Comparison of ENCODE assay signal across 16 cellular contexts in the genomic region with DNA sequence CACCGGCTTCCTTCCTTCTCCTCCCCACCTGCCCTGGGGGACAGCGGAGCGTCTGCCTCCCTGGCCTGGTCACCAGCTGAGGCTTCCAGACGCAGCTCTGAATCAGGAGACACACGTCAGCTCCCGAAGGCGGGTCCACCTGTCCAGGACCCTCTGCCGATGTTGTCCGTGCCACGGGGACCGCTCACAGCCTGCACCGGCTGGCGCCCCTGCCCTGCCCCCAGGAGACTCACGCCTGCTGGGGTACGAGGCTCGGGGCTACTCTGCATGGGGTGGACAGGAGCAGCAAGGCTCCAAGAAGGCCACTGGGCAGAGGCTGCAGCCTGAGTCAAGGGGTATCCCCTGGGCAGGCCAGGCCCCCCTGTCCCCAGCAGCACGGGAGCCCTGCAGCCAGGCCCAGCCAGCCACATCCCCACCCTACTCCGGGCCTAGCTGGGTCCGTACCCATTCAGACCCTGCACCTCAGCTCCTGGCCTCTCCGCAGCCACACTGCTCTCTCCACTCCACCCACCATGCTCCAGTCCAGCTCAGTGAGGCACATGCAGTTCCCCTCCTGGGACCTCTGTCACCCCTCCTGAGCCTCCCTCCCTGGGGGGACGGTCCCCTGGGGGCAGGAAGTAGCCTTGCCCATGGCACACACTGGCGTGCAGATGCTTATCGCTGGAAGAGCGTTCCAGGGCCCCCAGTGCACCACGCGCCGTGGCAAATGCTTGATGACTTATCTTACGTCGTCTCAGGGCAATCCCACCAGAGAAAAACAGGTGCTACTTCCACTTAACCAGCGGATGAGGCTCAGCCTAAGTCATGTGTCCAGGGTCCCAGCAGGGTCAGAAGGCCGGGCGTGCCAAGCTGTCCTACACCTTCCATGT. TPM values are rescaled to one million over a fixed set of nuclear protein-coding genes. Genes with fewer than 3 reads are reported as not detected.
A peak's percentile ranks its signal among the peaks of the same experiment; 100 is the strongest.
DNase-seq lines count a peak whose midpoint lies in the region; ATAC-seq, FAIRE-seq and TF ChIP-seq lines count a peak whose summit lies in the region.
"Had no signal": no experiment of that assay in that cellular context is flagged by ENCODE, and none has a peak within 500 bp of the region (broad histone marks: within the 10 kb centered on the region; RNA-seq: fewer than 3 reads in every experiment).

No MANE protein-coding gene starts in this region.

- H3K9me3 ChIP-seq in A549 (no peaks in the 10 kb centered on the region), T-helper 17 cell (ENCODE audit: control insufficient read depth, low read length, poor library complexity, severe bottlenecking) (no peaks in the 10 kb centered on the region)
- H3K9me3 ChIP-seq in BLaER1 treated with 17β-estradiol and CSF1 and Interleukin-3, amounts not matched to agents 10 nM and 100 nM (replicated peaks in 1 of 11): no peaks in the 10 kb centered on the region
- H3K9me3 ChIP-seq: gastroesophageal sphincter, prostate gland had no signal

- no peak for TF ChIP-seq POLR2A in A549 (IDR thresholded peaks at IDR 0.05; ENCODE audit: low read length)
- TF ChIP-seq POLR2A in GM18505 (IDR thresholded peaks at IDR 0.05; ENCODE audit: borderline replicate concordance, extremely low read depth, insufficient read depth, insufficient read length): no peak

- TF ChIP-seq CTCF in A549 (IDR thresholded peaks at IDR 0.05): no peak

- WGBS in A549 (ENCODE audit: missing lambda C conversion rate): 87% methylated on average over 17 of the region's 32 CpGs

- no peaks in the 10 kb centered on the region for H3K36me3 ChIP-seq in BLaER1 treated with 17β-estradiol and CSF1 and Interleukin-3, amounts not matched to agents 10 nM and 100 nM
- H3K36me3 ChIP-seq: gastroesophageal sphincter, prostate gland had no signal

- H3K27ac Mint-ChIP-seq in T-helper 17 cell: no peak overlapping the region

- H3K27me3 ChIP-seq in BLaER1 treated with 17β-estradiol and CSF1 and Interleukin-3, amounts not matched to agents 10 nM and 100 nM: peaks cover 0 to 52% (median 0%) of the 10 kb centered on the region in 11 experiments; a peak in 7 of 22 replicates

- no peak for TF ChIP-seq EP300 in A549 (IDR thresholded peaks at IDR 0.05)

- CTCF ChIA-PET in A549 (lab: Yijun Ruan, JAX): interaction anchor here (0.6 kb wide), 1 partner anchor 166 kb away, joined by 3 read pairs; no protein-coding TSS in a partner anchor

- DNase-seq in A549 (ENCODE audit: low read depth in 1 of 2, low spot score in 1 of 2): no peak
- DNase-seq in T-helper 17 cell: no peak
- DNase-seq in myocyte (ENCODE audit: low read depth): peak; percentile 54
- DNase-seq in UCSD-AML1 (lab: John Stamatoyannopoulos, UW; ENCODE audit: unreplicated experiment): no peak
- no peak for DNase-seq in kidney glomerular epithelial cell (lab: John Stamatoyannopoulos, UW)
- DNase-seq: NCI-H2107; SIG-M5; stimulated activated CD4-positive, alpha-beta T cell treated with anti-CD3 and anti-CD28 coated beads, Interleukin-15, amount 100 ng/mL, for 24 hours had no signal

- H3K27me3 Mint-ChIP-seq in T-helper 17 cell: no peaks in the 10 kb centered on the region

- H3K4me3 ChIP-seq in A549: no peak overlapping the region
- peak overlapping the region in 1 of 10 experiments; percentile 24; a peak in 1 of 20 replicates for H3K4me3 ChIP-seq in BLaER1 treated with 17β-estradiol and CSF1 and Interleukin-3, amounts not matched to agents 10 nM and 100 nM
- H3K4me3 ChIP-seq: gastroesophageal sphincter, prostate gland had no signal

- H3K4me3 Mint-ChIP-seq in T-helper 17 cell: no peak overlapping the region

- H3K4me1 Mint-ChIP-seq in T-helper 17 cell: peaks cover 4% of the 10 kb centered on the region

- TF ChIP-seq RAD21 in A549 (conservative IDR thresholded peaks at IDR 0.05 in 1 of 2, IDR thresholded peaks at IDR 0.05 in 1 of 2): no peak

- H3K36me3 Mint-ChIP-seq in T-helper 17 cell (ENCODE audit: low read depth): no peaks in the 10 kb centered on the region
- H3K36me3 Mint-ChIP-seq: CD14-positive monocyte had no signal

- POLR2A ChIA-PET in A549 (lab: Yijun Ruan, JAX): no interaction called here

- peak; percentile 42 to 51 for ATAC-seq in A549
- peak; percentile 43 for ATAC-seq in T-helper 17 cell
- no peak for ATAC-seq in GM18505 (IDR thresholded peaks at IDR 0.05; ENCODE audit: unreplicated experiment)

- no peak for FAIRE-seq in A549 (lab: Jason Lieb, UNC)
- FAIRE-seq: GM12892, TTC549 had no signal

- H4K20me1 ChIP-seq in BLaER1 treated with 17β-estradiol and CSF1 and Interleukin-3, amounts not matched to agents 10 nM and 100 nM: peaks cover 0 to 35% (median 18%) of the 10 kb centered on the region in 11 experiments; a peak in 12 of 22 replicates

- H3K9ac ChIP-seq in BLaER1 treated with 17β-estradiol and CSF1 and Interleukin-3, amounts not matched to agents 10 nM and 100 nM: peak overlapping the region in 2 of 11 experiments; percentile 7 to 24; a peak in 1 of 22 replicates

- no peaks in the 10 kb centered on the region; the same call in 2 of the 3 replicates for H3K4me1 ChIP-seq in A549
- H3K4me1 ChIP-seq in BLaER1 treated with 17β-estradiol and CSF1 and Interleukin-3, amounts not matched to agents 10 nM and 100 nM: peaks cover 47 to 99% (median 94%) of the 10 kb centered on the region in 10 experiments
- H3K4me1 ChIP-seq: gastroesophageal sphincter, prostate gland had no signal

- no peak overlapping the region for H3K27ac ChIP-seq in A549
- no peak overlapping the region for H3K27ac ChIP-seq in BLaER1 treated with 17β-estradiol and CSF1 and Interleukin-3, amounts not matched to agents 10 nM and 100 nM
- H3K27ac ChIP-seq: gastroesophageal sphincter, HL-60, prostate gland had no signal

- no peak overlapping the region for H3K4me2 ChIP-seq in A549
- peak overlapping the region; percentile 22 to 98 (median 84) for H3K4me2 ChIP-seq in BLaER1 treated with 17β-estradiol and CSF1 and Interleukin-3, amounts not matched to agents 10 nM and 100 nM

TF ChIP-seq in A549, 52 proteins besides CTCF, POLR2A, EP300 and RAD21 (continues in another document):
- TF ChIP-seq ZFP36 (IDR thresholded peaks at IDR 0.05; ENCODE audit: borderline replicate concordance, partially characterized antibody): no peak
- TF ChIP-seq ZC3H11A (IDR thresholded peaks at IDR 0.05): no peak
- TF ChIP-seq, protein P1, sequence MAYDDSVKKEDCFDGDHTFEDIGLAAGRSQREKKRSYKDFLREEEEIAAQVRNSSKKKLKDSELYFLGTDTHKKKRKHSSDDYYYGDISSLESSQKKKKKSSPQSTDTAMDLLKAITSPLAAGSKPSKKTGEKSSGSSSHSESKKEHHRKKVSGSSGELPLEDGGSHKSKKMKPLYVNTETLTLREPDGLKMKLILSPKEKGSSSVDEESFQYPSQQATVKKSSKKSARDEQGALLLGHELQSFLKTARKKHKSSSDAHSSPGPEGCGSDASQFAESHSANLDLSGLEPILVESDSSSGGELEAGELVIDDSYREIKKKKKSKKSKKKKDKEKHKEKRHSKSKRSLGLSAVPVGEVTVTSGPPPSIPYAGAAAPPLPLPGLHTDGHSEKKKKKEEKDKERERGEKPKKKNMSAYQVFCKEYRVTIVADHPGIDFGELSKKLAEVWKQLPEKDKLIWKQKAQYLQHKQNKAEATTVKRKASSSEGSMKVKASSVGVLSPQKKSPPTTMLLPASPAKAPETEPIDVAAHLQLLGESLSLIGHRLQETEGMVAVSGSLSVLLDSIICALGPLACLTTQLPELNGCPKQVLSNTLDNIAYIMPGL (CRISPR knock-in tag; IDR thresholded peaks at IDR 0.05; ENCODE audit: borderline replicate concordance): no peak
- no peak for TF ChIP-seq FOXS1 (CRISPR knock-in tag; IDR thresholded peaks at IDR 0.05)
- no peak for TF ChIP-seq HDAC2 (IDR thresholded peaks at IDR 0.05)
- no peak for TF ChIP-seq JUN (IDR thresholded peaks at IDR 0.05)
- TF ChIP-seq, protein P2, sequence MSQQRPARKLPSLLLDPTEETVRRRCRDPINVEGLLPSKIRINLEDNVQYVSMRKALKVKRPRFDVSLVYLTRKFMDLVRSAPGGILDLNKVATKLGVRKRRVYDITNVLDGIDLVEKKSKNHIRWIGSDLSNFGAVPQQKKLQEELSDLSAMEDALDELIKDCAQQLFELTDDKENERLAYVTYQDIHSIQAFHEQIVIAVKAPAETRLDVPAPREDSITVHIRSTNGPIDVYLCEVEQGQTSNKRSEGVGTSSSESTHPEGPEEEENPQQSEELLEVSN (IDR thresholded peaks at IDR 0.05; ENCODE audit: borderline replicate concordance, low read depth): no peak

RNA-seq across cellular contexts. Expression of a gene that starts 2.2 kb away (rescaled TPM):
- polyA plus RNA-seq in A549 (2011; rRNA removed): under 0.01 and 0.03 TPM in 2 replicates
- not detected in 2 replicates for polyA plus RNA-seq in A549 (2012; cell fraction: cytosol; rRNA removed)
- 0.02 and 0.04 TPM in 2 replicates for polyA plus RNA-seq in A549 (2012; cell fraction: nucleus; rRNA removed)
- polyA plus RNA-seq in A549 (2017; fragmentation: RNase III; extraction: RNeasy Plus Mini Kit Qiagen cat#74134 plus additional on column Dnase treatment): 0.03 TPM in 1 of 3 replicates, not detected in the others
- polyA minus RNA-seq in A549 (2011; rRNA and poly(A)+ RNA removed): 0.08 TPM in 1 of 2 replicates, not detected in the other
- under 1 TPM in 1 of 2 donors, not detected in 1; 0.12 TPM for total RNA-seq in T-helper 17 cell
- total RNA-seq in myocyte: 0.05 TPM in 1 of 2 replicates, not detected in the other
- polyA plus RNA-seq in myocyte (2012): not detected
- total RNA-seq: gastroesophageal sphincter had no signal
- polyA plus RNA-seq: CD14-positive monocyte had no signal

RNA-seq across cellular contexts. Expression of a gene that starts 21.3 kb away (rescaled TPM):
- 2.1 TPM in 2 replicates for polyA plus RNA-seq in A549 (2011; rRNA removed)
- polyA plus RNA-seq in A549 (2012; cell fraction: cytosol; rRNA removed): 6.5 and 10.5 TPM in 2 replicates
- 29.9 and 39.9 TPM in 2 replicates for polyA plus RNA-seq in A549 (2012; cell fraction: nucleus; rRNA removed)
- polyA plus RNA-seq in A549 (2017; fragmentation: RNase III; extraction: RNeasy Plus Mini Kit Qiagen cat#74134 plus additional on column Dnase treatment): 8.2 to 9.9 TPM (median 8.8 TPM) in 3 replicates
- polyA minus RNA-seq in A549 (2011; rRNA and poly(A)+ RNA removed): 1.8 and 2.7 TPM in 2 replicates
- total RNA-seq in T-helper 17 cell: 10 to 100 TPM in 1 of 2 donors, 1 to 10 TPM in 1; 7.4 to 10.8 TPM
- total RNA-seq in myocyte: 22.3 and 28.3 TPM in 2 replicates
- polyA plus RNA-seq in myocyte (2012): 25.1 TPM

RNA-seq across cellular contexts. Expression of a gene that starts 57.5 kb away (rescaled TPM):
- polyA plus RNA-seq in A549 (2011; rRNA removed) (5.1 and 8.0 TPM in 2 replicates), A549 (2017; fragmentation: RNase III; extraction: RNeasy Plus Mini Kit Qiagen cat#74134 plus additional on column Dnase treatment) (19.0 to 19.9 TPM (median 19.1 TPM) in 3 replicates)
- 48.0 and 53.1 TPM in 2 replicates for polyA plus RNA-seq in A549 (2012; cell fraction: cytosol; rRNA removed)
- polyA plus RNA-seq in A549 (2012; cell fraction: nucleus; rRNA removed): 55.1 and 58.4 TPM in 2 replicates
- 2.1 and 2.4 TPM in 2 replicates for polyA minus RNA-seq in A549 (2011; rRNA and poly(A)+ RNA removed)
- total RNA-seq in T-helper 17 cell (10 to 100 TPM; 19.3 to 28.6 TPM), myocyte (17.0 and 34.0 TPM in 2 replicates)
- 19.2 TPM for polyA plus RNA-seq in myocyte (2012)
